9 cellular contexts compared by ENCODE assay signal in genomic region chr10:5089869-5090268, GRCh38. TPM values are rescaled to one million over a fixed set of nuclear protein-coding genes. Genes with fewer than 3 reads are reported as not detected.
DNase-seq lines count a peak whose midpoint lies in the region; ATAC-seq and TF ChIP-seq lines count a peak whose summit lies in the region.
"Had no signal": no experiment of that assay in that cellular context is flagged by ENCODE, and none has a peak within 500 bp of the region (broad histone marks: within the 10 kb centered on the region; RNA-seq: fewer than 3 reads in every experiment).

No MANE protein-coding gene starts in this region.

- H3K4me3 Mint-ChIP-seq in nephron progenitor cell, result no peak overlapping the region
- H3K4me3 Mint-ChIP-seq: brain had no signal

- DNase-seq in Caki2 (ENCODE audit: low read depth), result peak; percentile 77
- peak; percentile 96 for DNase-seq in SHP77 treated with DMSO at 0.1 percent for 48 hours (lab: John Stamatoyannopoulos, UW)
- DNase-seq in iPS DF 4.7 (ENCODE audit: extremely low read depth, low spot score), result peak; percentile 41
- DNase-seq in epidermal melanocyte (ENCODE audit: insufficient read length, low spot score), result no peak
- DNase-seq in nephron progenitor cell, result no peak

- in situ Hi-C loops in Caki2 (cut with HindIII; ENCODE audit: low pct_unique_long_range_greater_than_20kb, low sequenced_read_pairs), result loop anchor here (10.0 kb wide), 1 partner anchor 65 kb away; no protein-coding TSS in a partner anchor

- peaks cover 3% of the 10 kb centered on the region for H3K27me3 Mint-ChIP-seq in nephron progenitor cell (ENCODE audit: low read depth, poor library complexity)

- no peak for TF ChIP-seq CTCF in nephron progenitor cell (IDR thresholded peaks at IDR 0.05)

- ATAC-seq in HG02870 (IDR thresholded peaks at IDR 0.05; ENCODE audit: unreplicated experiment), result peak; percentile 51
- no peak for ATAC-seq in HG03457 (IDR thresholded peaks at IDR 0.05; ENCODE audit: unreplicated experiment)
- ATAC-seq in HG02840 (IDR thresholded peaks at IDR 0.05; ENCODE audit: low FRiP score, unreplicated experiment), result no peak

- H3K36me3 Mint-ChIP-seq in nephron progenitor cell (ENCODE audit: low read depth), result no peaks in the 10 kb centered on the region
- H3K36me3 Mint-ChIP-seq: brain had no signal

- no peaks in the 10 kb centered on the region for H3K4me1 Mint-ChIP-seq in nephron progenitor cell
- H3K4me1 Mint-ChIP-seq: brain had no signal

- H3K9me3 Mint-ChIP-seq in nephron progenitor cell, result peaks cover 53% of the 10 kb centered on the region

- H3K27ac Mint-ChIP-seq in nephron progenitor cell, result no peak overlapping the region
- H3K27ac Mint-ChIP-seq: brain had no signal

RNA-seq across cellular contexts. Expression of gene AKR1C3, which starts 4.3 kb away (rescaled TPM):
- 3,253 and 3,825 TPM in 2 replicates for total RNA-seq in Caki2 (2014; rRNA removed; shearing (Covaris generic); ENCODE audit: low replicate concordance)

Comparison
In these comparisons a context has a peak if more than half of its experiments do, and no peak if none do; other contexts are left out.
1. DNase-seq: peak in Caki2 (single experiment), SHP77 treated with DMSO at 0.1 percent for 48 hours (single experiment) and iPS DF 4.7 (single experiment); none in epidermal melanocyte (single experiment) and nephron progenitor cell (single experiment).